ENCODE assay signal across 23 cellular contexts in genomic region chr2:44789446-44789845, GRCh38.
"Had no signal": no experiment of that assay in that cellular context is flagged by ENCODE, and none has a peak within 500 bp of the region (broad histone marks: within the 10 kb centered on the region; RNA-seq: fewer than 3 reads in every experiment).

No MANE protein-coding gene starts in this region.

- H3K4me3 ChIP-seq: coronary artery, esophagus squamous epithelium, lower lobe of right lung, ovary, psoas muscle, sigmoid colon, stomach, thyroid gland had no signal

- H3K9me3 Mint-ChIP-seq: nephron progenitor cell, type B pancreatic cell had no signal

- H3K4me3 Mint-ChIP-seq: naive thymus-derived CD8-positive, alpha-beta T cell; nephron progenitor cell; stimulated activated effector memory CD8-positive, alpha-beta T cell treated with anti-CD3 and anti-CD28 coated beads, Interleukin-12 subunit alpha, Interleukin-12 subunit beta, amount 100 ng/mL, for 72 hours; type B pancreatic cell had no signal

- H3K36me3 Mint-ChIP-seq: stimulated activated effector memory CD8-positive, alpha-beta T cell treated with anti-CD3 and anti-CD28 coated beads, Interleukin-12 subunit alpha, Interleukin-12 subunit beta, amount 100 ng/mL, for 72 hours; type B pancreatic cell had no signal

- H3K27ac Mint-ChIP-seq: naive thymus-derived CD8-positive, alpha-beta T cell; nephron progenitor cell; stimulated activated effector memory CD8-positive, alpha-beta T cell treated with anti-CD3 and anti-CD28 coated beads, Interleukin-12 subunit alpha, Interleukin-12 subunit beta, amount 100 ng/mL, for 72 hours; type B pancreatic cell had no signal

- H3K4me1 Mint-ChIP-seq: nephron progenitor cell; stimulated activated effector memory CD8-positive, alpha-beta T cell treated with anti-CD3 and anti-CD28 coated beads, Interleukin-12 subunit alpha, Interleukin-12 subunit beta, amount 100 ng/mL, for 72 hours had no signal

- H3K27me3 ChIP-seq: ovary, sigmoid colon, thyroid gland had no signal

- H3K36me3 ChIP-seq: esophagus squamous epithelium, lower lobe of right lung, ovary, sigmoid colon, stomach, thyroid gland had no signal

- DNase-seq: dermis blood vessel endothelial cell; effector memory CD4-positive, alpha-beta T cell; erythroblast; esophagus squamous epithelium; foreskin melanocyte; glutamatergic neuron; left ventricle myocardium superior; lower lobe of right lung; naive thymus-derived CD8-positive, alpha-beta T cell; nephron progenitor cell; occipital lobe; ovary; posterior cingulate gyrus; psoas muscle; sigmoid colon; stimulated activated CD4-positive, alpha-beta T cell treated with anti-CD3 and anti-CD28 coated beads, Interleukin-2, amount 100 ng/mL, for 24 hours; stimulated activated CD4-positive, alpha-beta T cell treated with anti-CD3 and anti-CD28 coated beads, Interleukin-4, amount 100 ng/mL, for 24 hours; stimulated activated naive CD4-positive, alpha-beta T cell treated with Interleukin-2 at 50 U/mL for 16 hours; stomach; thyroid gland had no signal

- ATAC-seq: left ventricle myocardium superior; lower lobe of right lung; naive thymus-derived CD8-positive, alpha-beta T cell; psoas muscle; stimulated activated effector memory CD8-positive, alpha-beta T cell treated with anti-CD3 and anti-CD28 coated beads, Interleukin-12 subunit alpha, Interleukin-12 subunit beta, amount 100 ng/mL, for 72 hours had no signal

- H3K4me1 ChIP-seq: esophagus squamous epithelium, lower lobe of right lung, psoas muscle, sigmoid colon, stomach, thyroid gland had no signal

- H3K9me3 ChIP-seq: esophagus squamous epithelium, lower lobe of right lung, psoas muscle, sigmoid colon, stomach, thyroid gland had no signal

- H3K27ac ChIP-seq: coronary artery, esophagus squamous epithelium, lower lobe of right lung, ovary, psoas muscle, sigmoid colon, stomach, thyroid gland had no signal
